Comparison of ENCODE assay signal across 8 cellular contexts in genomic region chr12:103840881-103841689, GRCh38.
DNase-seq lines count a peak whose midpoint lies in the region; ATAC-seq and TF ChIP-seq lines count a peak whose summit lies in the region.

TSS of gene NT5DC3 (minus strand) at chr12:103841234. CDS start at chr12:103841156, 78 bp downstream.

- H3K9me3 ChIP-seq in KOPT-K1 (ENCODE audit: insufficient read depth, low read length, poor library complexity, severe bottlenecking) (no peaks in the 10 kb centered on the region), neutrophil (no peaks in the 10 kb centered on the region)

- peak within 1 kb of the TSS; percentile 39 for H3K27ac ChIP-seq in KOPT-K1 (ENCODE audit: low read depth, low read length, poor library complexity, severe bottlenecking)
- peak within 1 kb of the TSS; percentile 68 for H3K27ac ChIP-seq in neutrophil
- no peak within 1 kb of the TSS for H3K27ac ChIP-seq in substantia nigra (ENCODE audit: low read depth, low read length, poor library complexity, severe bottlenecking)

- peak within 1 kb of the TSS; percentile 78 to 81 for H3K4me3 ChIP-seq in neutrophil (ENCODE audit: low read depth in 1 of 2, low read length in 1 of 2)

- H3K36me3 ChIP-seq in KOPT-K1 (ENCODE audit: insufficient read depth, low read length): no peaks in the 10 kb centered on the region
- H3K36me3 ChIP-seq in neutrophil: no peaks in the 10 kb centered on the region

- H3K4me1 ChIP-seq in neutrophil (ENCODE audit: control insufficient read depth in 1 of 2, insufficient read depth in 1 of 2, low read depth in 1 of 2, low read length in 1 of 2): peaks cover 23 to 27% of the 10 kb centered on the region in 2 experiments

- no peaks in the 10 kb centered on the region for H3K27me3 ChIP-seq in neutrophil

- peak; percentile 83 for DNase-seq in EL
- peak; percentile 36 to 86 for DNase-seq in SHP77 (lab: John Stamatoyannopoulos, UW)
- DNase-seq in activated gamma-delta T cell treated with anti-CD3 and anti-CD28 coated beads, Interleukin-2, amount 50 U/mL, for 16 hours (ENCODE audit: low read depth): peak; percentile 75
- peak; percentile 57 for DNase-seq in foreskin melanocyte
- DNase-seq in substantia nigra (lab: John Stamatoyannopoulos, UW): peak; percentile 26 to 90 (median 71)

- peak; percentile 60 for TF ChIP-seq CTCF in neutrophil (IDR thresholded peaks at IDR 0.05)

- peak; percentile 82 for ATAC-seq in GM21825 (IDR thresholded peaks at IDR 0.05; ENCODE audit: unreplicated experiment)
